In genomic region chr17:47917581-47917980, GRCh38 we compare ENCODE assay signal across 25 cellular contexts. TPM values are rescaled to one million over a fixed set of nuclear protein-coding genes. Genes with fewer than 3 reads are reported as not detected.
A peak's percentile ranks its signal among the peaks of the same experiment; 100 is the strongest.
DNase-seq lines count a peak whose midpoint lies in the region; ATAC-seq, FAIRE-seq and TF ChIP-seq lines count a peak whose summit lies in the region.
"Had no signal": no experiment of that assay in that cellular context is flagged by ENCODE, and none has a peak within 500 bp of the region (broad histone marks: within the 10 kb centered on the region; RNA-seq: fewer than 3 reads in every experiment).

No MANE protein-coding gene starts in this region.

- peaks cover 40 to 84% (median 69%) of the 10 kb centered on the region in 11 experiments for H3K36me3 ChIP-seq in BLaER1 treated with 17β-estradiol and CSF1 and Interleukin-3, amounts not matched to agents 10 nM and 100 nM
- no peaks in the 10 kb centered on the region for H3K36me3 ChIP-seq in endothelial cell of umbilical vein (ENCODE audit: control insufficient read depth in 2 of 2, extremely low read depth in 1 of 2, insufficient read depth in 2 of 2, low read length in 2 of 2)

- peaks cover 26% of the 10 kb centered on the region for H3K4me1 Mint-ChIP-seq in CD4-positive, alpha-beta T cell (ENCODE audit: low read depth)
- peaks cover 34% of the 10 kb centered on the region for H3K4me1 Mint-ChIP-seq in T-helper 17 cell
- H3K4me1 Mint-ChIP-seq: H9 had no signal

- H3K9me3 ChIP-seq in BLaER1 treated with 17β-estradiol and CSF1 and Interleukin-3, amounts not matched to agents 10 nM and 100 nM (replicated peaks in 1 of 11) = no peaks in the 10 kb centered on the region
- H3K9me3 ChIP-seq in CD4-positive, alpha-beta T cell (ENCODE audit: control insufficient read depth, low read length) = no peaks in the 10 kb centered on the region
- H3K9me3 ChIP-seq in T-helper 17 cell (ENCODE audit: control insufficient read depth, low read length, poor library complexity, severe bottlenecking) (no peaks in the 10 kb centered on the region), endothelial cell of umbilical vein (replicated peaks; ENCODE audit: control insufficient read depth, insufficient read depth, low read length) (no peaks in the 10 kb centered on the region)
- H3K9me3 ChIP-seq: BE2C had no signal

- H3K36me3 Mint-ChIP-seq in CD4-positive, alpha-beta T cell (ENCODE audit: low read depth) = peaks cover 65% of the 10 kb centered on the region
- H3K36me3 Mint-ChIP-seq in T-helper 17 cell (ENCODE audit: low read depth) = peaks cover 16% of the 10 kb centered on the region

- no peaks in the 10 kb centered on the region for H3K27me3 ChIP-seq in BLaER1 treated with 17β-estradiol and CSF1 and Interleukin-3, amounts not matched to agents 10 nM and 100 nM
- no peaks in the 10 kb centered on the region for H3K27me3 ChIP-seq in CD4-positive, alpha-beta T cell (ENCODE audit: control insufficient read depth, insufficient read depth, low read length)
- no peaks in the 10 kb centered on the region for H3K27me3 ChIP-seq in endothelial cell of umbilical vein (ENCODE audit: control insufficient read depth in 2 of 2, insufficient read depth in 2 of 2, low read length in 2 of 2)
- H3K27me3 ChIP-seq: BE2C had no signal

- H3K4me3 Mint-ChIP-seq in CD4-positive, alpha-beta T cell = no peak overlapping the region
- H3K4me3 Mint-ChIP-seq in T-helper 17 cell = no peak overlapping the region
- H3K4me3 Mint-ChIP-seq: H9, HFFc6 had no signal

- no peaks in the 10 kb centered on the region for H3K9me3 Mint-ChIP-seq in CD4-positive, alpha-beta T cell
- H3K9me3 Mint-ChIP-seq: H9, HFFc6 had no signal

- peak overlapping the region; percentile 42 for H3K27ac Mint-ChIP-seq in CD4-positive, alpha-beta T cell
- H3K27ac Mint-ChIP-seq in T-helper 17 cell = peak overlapping the region; percentile 74
- H3K27ac Mint-ChIP-seq: H9, HFFc6 had no signal

- TF ChIP-seq CTCF in CD4-positive, alpha-beta T cell (IDR thresholded peaks at IDR 0.05) = no peak
- TF ChIP-seq CTCF in endothelial cell of umbilical vein (IDR thresholded peaks at IDR 0.05; ENCODE audit: extremely low read depth in 1 of 2, insufficient read depth in 1 of 2, low read depth in 1 of 2, low read length in 2 of 2) = no peak

- no peak for ATAC-seq in CD4-positive, alpha-beta T cell (ENCODE audit: poor library complexity)
- ATAC-seq in T-helper 17 cell = no peak
- ATAC-seq: HepG2 had no signal

- 0 out of 20 replicates have a peak overlapping the region, but pooled peaks of 2 of the 10 experiments have one; percentile 8 to 35 for H3K4me3 ChIP-seq in BLaER1 treated with 17β-estradiol and CSF1 and Interleukin-3, amounts not matched to agents 10 nM and 100 nM
- H3K4me3 ChIP-seq in endothelial cell of umbilical vein (replicated peaks in 1 of 3; ENCODE audit: insufficient read depth in 1 of 3, low read depth in 1 of 3, low read length in 3 of 3) = no peak overlapping the region
- H3K4me3 ChIP-seq: GM23248 had no signal

- intact Hi-C loops in CD4-positive, alpha-beta T cell (cut with DNase I, micrococcal nuclease) = no loop called here
- intact Hi-C loops in endothelial cell of umbilical vein (cut with micrococcal nuclease) = no loop called here

- H3K9me1 ChIP-seq in endothelial cell of umbilical vein (replicated peaks; ENCODE audit: control insufficient read depth, extremely low read depth, insufficient read depth, low read length) = no peaks in the 10 kb centered on the region

- dilution Hi-C loops in endothelial cell of umbilical vein (cut with MboI; ENCODE audit: extremely low pct_ligation_motif_present, low sequenced_read_pairs) = no loop called here

- H3K9ac ChIP-seq in BLaER1 treated with 17β-estradiol and CSF1 and Interleukin-3, amounts not matched to agents 10 nM and 100 nM = no peak overlapping the region
- no peak overlapping the region for H3K9ac ChIP-seq in endothelial cell of umbilical vein (replicated peaks; ENCODE audit: extremely low read depth, insufficient read depth, low read length)
- H3K9ac ChIP-seq: GM23248 had no signal

- POLR2A ChIA-PET in CD4-positive, alpha-beta T cell (lab: Charles Lee) = interaction anchor here (0.7 kb wide), 1 partner anchor 162 kb away, joined by 6 read pairs; no protein-coding TSS in a partner anchor
- POLR2A ChIA-PET in endothelial cell of umbilical vein (lab: Charles Lee) = no interaction called here

- BruUV-seq in endothelial cell of umbilical vein (replicated peaks; lab: Mats Ljungman, UMichigan) = no TSS peak

- H3K27ac ChIP-seq in BLaER1 treated with 17β-estradiol and CSF1 and Interleukin-3, amounts not matched to agents 10 nM and 100 nM = peak overlapping the region in 1 of 11 experiments; percentile 4; a peak in 1 of 22 replicates
- H3K27ac ChIP-seq in CD4-positive, alpha-beta T cell (ENCODE audit: low read depth, low read length) = no peak overlapping the region
- no peak overlapping the region for H3K27ac ChIP-seq in endothelial cell of umbilical vein (ENCODE audit: insufficient read depth, low read depth, low read length)
- H3K27ac ChIP-seq: GM23248, HL-60 had no signal

- DNase-seq in CD4-positive, alpha-beta T cell = no peak
- no peak for DNase-seq in T-helper 17 cell
- no peak for DNase-seq in endothelial cell of umbilical vein (ENCODE audit: low read depth, low spot score)
- DNase-seq in hippocampal formation (lab: John Stamatoyannopoulos, UW) = no peak
- DNase-seq in GDM1 (lab: John Stamatoyannopoulos, UW) = no peak
- no peak for DNase-seq in medulla oblongata (ENCODE audit: extremely low spot score)
- DNase-seq: BE2C; CD4-positive, alpha-beta memory T cell; DMS153; GM23248; H9; HFFc6; KBM-7; NCI-H1092 treated with DMSO at 0.1 percent for 48 hours; NCI-H1436 treated with DMSO at 0.1 percent for 48 hours; NCI-H1930; NCI-H2227 treated with DMSO at 0.1 percent for 48 hours; NCI-H510A; NCI-H748 treated with DMSO at 0.1 percent for 48 hours had no signal

- no peak overlapping the region for H2AFZ ChIP-seq in endothelial cell of umbilical vein (ENCODE audit: low read depth, low read length)
- H2AFZ ChIP-seq: GM23248 had no signal

- H3K4me1 ChIP-seq in BLaER1 treated with 17β-estradiol and CSF1 and Interleukin-3, amounts not matched to agents 10 nM and 100 nM = peaks cover 14 to 31% (median 20%) of the 10 kb centered on the region in 10 experiments
- peaks cover 4% of the 10 kb centered on the region for H3K4me1 ChIP-seq in endothelial cell of umbilical vein (ENCODE audit: control insufficient read depth, extremely low read depth, insufficient read depth, low read length)
- H3K4me1 ChIP-seq: BE2C had no signal

- no peak for TF ChIP-seq POLR2A in endothelial cell of umbilical vein (IDR thresholded peaks at IDR 0.05; ENCODE audit: low read depth, low read length)

- no peaks in the 10 kb centered on the region for H3K79me2 ChIP-seq in endothelial cell of umbilical vein (ENCODE audit: control insufficient read depth, insufficient read depth, low read length)

- H3K4me2 ChIP-seq in BLaER1 treated with 17β-estradiol and CSF1 and Interleukin-3, amounts not matched to agents 10 nM and 100 nM = peak overlapping the region; percentile 6 to 85 (median 68); a peak in 20 of 22 replicates
- no peak overlapping the region for H3K4me2 ChIP-seq in endothelial cell of umbilical vein (ENCODE audit: insufficient read depth, low read length)

- H4K20me1 ChIP-seq in BLaER1 treated with 17β-estradiol and CSF1 and Interleukin-3, amounts not matched to agents 10 nM and 100 nM = peaks cover 0 to 19% (median 10%) of the 10 kb centered on the region in 11 experiments; a peak in 9 of 22 replicates
- H4K20me1 ChIP-seq in endothelial cell of umbilical vein (replicated peaks; ENCODE audit: control insufficient read depth, extremely low read depth, insufficient read depth, low read length) = no peaks in the 10 kb centered on the region

- CTCF ChIA-PET in CD4-positive, alpha-beta T cell (lab: Charles Lee) = no interaction called here
- CTCF ChIA-PET in endothelial cell of umbilical vein (lab: Charles Lee) = interaction anchor here (1.5 kb wide), 1 partner anchor 29 kb away, joined by 3 read pairs; no protein-coding TSS in a partner anchor

- H3K27me3 Mint-ChIP-seq in CD4-positive, alpha-beta T cell = no peaks in the 10 kb centered on the region
- H3K27me3 Mint-ChIP-seq in T-helper 17 cell = no peaks in the 10 kb centered on the region
- H3K27me3 Mint-ChIP-seq: CD4-positive, alpha-beta memory T cell had no signal

- FAIRE-seq in endothelial cell of umbilical vein (lab: Jason Lieb, UNC) = peak; percentile 68
- FAIRE-seq: G401.6, GM18507, HepG2 had no signal

RNA-seq across cellular contexts. Expression of gene SP2, which starts 21.5 kb away (rescaled TPM):
- total RNA-seq in CD4-positive, alpha-beta T cell = 10 to 100 TPM; 19.9 to 21.5 TPM
- total RNA-seq in T-helper 17 cell = 10 to 100 TPM; 28.2 to 33.2 TPM
- 18.5 and 18.6 TPM in 2 replicates for total RNA-seq in endothelial cell of umbilical vein
- polyA plus RNA-seq in endothelial cell of umbilical vein = 10.4 and 11.2 TPM in 2 replicates
- 10.8 and 12.8 TPM in 2 replicates for polyA plus RNA-seq in endothelial cell of umbilical vein (2011; cell fraction: cytosol; rRNA removed)
- polyA plus RNA-seq in endothelial cell of umbilical vein (2011; cell fraction: nucleus; rRNA removed) = 16.3 and 18.0 TPM in 2 replicates
- polyA plus RNA-seq in endothelial cell of umbilical vein (2012) = 14.1 and 14.8 TPM in 2 replicates
- polyA minus RNA-seq in endothelial cell of umbilical vein = 5.3 and 5.4 TPM in 2 replicates
- polyA minus RNA-seq in endothelial cell of umbilical vein (2011; cell fraction: cytosol; rRNA and poly(A)+ RNA removed) = 5.9 TPM
- polyA minus RNA-seq in endothelial cell of umbilical vein (2011; cell fraction: nucleus; rRNA and poly(A)+ RNA removed) = 6.6 and 7.3 TPM in 2 replicates

RNA-seq across cellular contexts. Expression of gene PNPO, which starts 23.8 kb away (rescaled TPM):
- 1 to 10 TPM; 2.2 to 2.4 TPM for total RNA-seq in CD4-positive, alpha-beta T cell
- total RNA-seq in T-helper 17 cell = 10 to 100 TPM in 1 of 2 donors, 1 to 10 TPM in 1; 7.1 to 10.5 TPM
- total RNA-seq in endothelial cell of umbilical vein = 20.6 and 22.0 TPM in 2 replicates
- 19.7 and 22.1 TPM in 2 replicates for polyA plus RNA-seq in endothelial cell of umbilical vein
- 16.9 and 17.2 TPM in 2 replicates for polyA plus RNA-seq in endothelial cell of umbilical vein (2011; cell fraction: cytosol; rRNA removed)
- 10.0 and 11.7 TPM in 2 replicates for polyA plus RNA-seq in endothelial cell of umbilical vein (2011; cell fraction: nucleus; rRNA removed)
- polyA plus RNA-seq in endothelial cell of umbilical vein (2012) = 15.2 and 18.0 TPM in 2 replicates
- polyA minus RNA-seq in endothelial cell of umbilical vein = 27.0 and 29.8 TPM in 2 replicates
- 23.4 TPM for polyA minus RNA-seq in endothelial cell of umbilical vein (2011; cell fraction: cytosol; rRNA and poly(A)+ RNA removed)
- polyA minus RNA-seq in endothelial cell of umbilical vein (2011; cell fraction: nucleus; rRNA and poly(A)+ RNA removed) = 5.3 and 8.8 TPM in 2 replicates

RNA-seq across cellular contexts. Expression of gene PRR15L, which starts 40.1 kb away (rescaled TPM):
- not detected for total RNA-seq in CD4-positive, alpha-beta T cell
- total RNA-seq in T-helper 17 cell (not detected), endothelial cell of umbilical vein (not detected in 2 replicates)
- polyA plus RNA-seq in endothelial cell of umbilical vein = not detected in 2 replicates
- not detected in 2 replicates for polyA plus RNA-seq in endothelial cell of umbilical vein (2011; cell fraction: cytosol; rRNA removed)
- not detected in 2 replicates for polyA plus RNA-seq in endothelial cell of umbilical vein (2011; cell fraction: nucleus; rRNA removed)
- 0.11 and 0.18 TPM in 2 replicates for polyA plus RNA-seq in endothelial cell of umbilical vein (2012)
- polyA minus RNA-seq in endothelial cell of umbilical vein = not detected in 2 replicates
- polyA minus RNA-seq in endothelial cell of umbilical vein (2011; cell fraction: cytosol; rRNA and poly(A)+ RNA removed) = not detected
- not detected in 2 replicates for polyA minus RNA-seq in endothelial cell of umbilical vein (2011; cell fraction: nucleus; rRNA and poly(A)+ RNA removed)
- total RNA-seq: A673; CD4-positive, alpha-beta memory T cell; GM23248; H9; HFFc6 had no signal
- polyA plus RNA-seq: GM23248 had no signal

RNA-seq across cellular contexts. Expression of gene CDK5RAP3, which starts 53.3 kb away (rescaled TPM):
- total RNA-seq in CD4-positive, alpha-beta T cell = 100 to 1,000 TPM; 206 to 224 TPM
- total RNA-seq in T-helper 17 cell (100 to 1,000 TPM; 228 to 231 TPM), endothelial cell of umbilical vein (109 and 122 TPM in 2 replicates)
- 128 and 139 TPM in 2 replicates for polyA plus RNA-seq in endothelial cell of umbilical vein
- 74.8 and 79.0 TPM in 2 replicates for polyA plus RNA-seq in endothelial cell of umbilical vein (2011; cell fraction: cytosol; rRNA removed)
- polyA plus RNA-seq in endothelial cell of umbilical vein (2011; cell fraction: nucleus; rRNA removed) = 1,121 and 1,379 TPM in 2 replicates
- polyA plus RNA-seq in endothelial cell of umbilical vein (2012) = 88.3 and 108 TPM in 2 replicates
- polyA minus RNA-seq in endothelial cell of umbilical vein = 156 and 174 TPM in 2 replicates
- 29.1 TPM for polyA minus RNA-seq in endothelial cell of umbilical vein (2011; cell fraction: cytosol; rRNA and poly(A)+ RNA removed)
- 114 and 116 TPM in 2 replicates for polyA minus RNA-seq in endothelial cell of umbilical vein (2011; cell fraction: nucleus; rRNA and poly(A)+ RNA removed)
